ENCODE assay signal across 1 cellular context in the genomic region with DNA sequence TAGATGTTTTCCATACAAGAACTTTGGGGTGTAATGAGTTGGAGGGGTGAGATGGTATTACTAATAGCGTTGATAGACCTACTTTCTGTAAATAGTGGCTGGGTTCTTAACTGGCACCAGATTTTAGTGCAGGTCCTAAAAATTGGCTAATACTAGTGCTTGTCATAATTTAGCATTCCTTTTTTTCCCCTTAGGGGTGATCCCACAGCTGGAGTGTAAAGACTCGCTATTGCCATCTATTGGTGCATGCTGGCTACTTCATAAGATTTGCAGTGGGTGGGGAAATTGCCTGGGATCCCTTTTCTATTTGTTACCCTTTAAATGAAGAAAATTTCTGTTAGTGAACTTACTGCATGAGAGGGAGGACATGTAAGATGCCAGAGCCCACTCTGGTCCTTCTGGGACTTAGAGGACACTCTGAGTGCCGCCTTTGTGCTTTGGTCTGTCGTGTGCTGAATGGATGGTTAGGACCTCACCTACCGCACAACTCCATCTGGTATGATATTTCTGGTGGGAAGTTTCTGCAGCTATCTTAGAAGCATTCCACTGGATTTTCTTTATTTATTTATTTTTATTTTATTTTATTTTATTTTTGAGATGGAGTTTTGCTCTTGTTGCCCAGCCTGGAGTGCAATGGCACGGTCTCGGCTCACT.
TF ChIP-seq lines count a peak whose summit lies in the region.

No MANE protein-coding gene starts in this region.

TF ChIP-seq in GM12878, 131 proteins besides CTCF, POLR2A, EP300 and RAD21 (continued from another document):
- TF ChIP-seq, protein P1, sequence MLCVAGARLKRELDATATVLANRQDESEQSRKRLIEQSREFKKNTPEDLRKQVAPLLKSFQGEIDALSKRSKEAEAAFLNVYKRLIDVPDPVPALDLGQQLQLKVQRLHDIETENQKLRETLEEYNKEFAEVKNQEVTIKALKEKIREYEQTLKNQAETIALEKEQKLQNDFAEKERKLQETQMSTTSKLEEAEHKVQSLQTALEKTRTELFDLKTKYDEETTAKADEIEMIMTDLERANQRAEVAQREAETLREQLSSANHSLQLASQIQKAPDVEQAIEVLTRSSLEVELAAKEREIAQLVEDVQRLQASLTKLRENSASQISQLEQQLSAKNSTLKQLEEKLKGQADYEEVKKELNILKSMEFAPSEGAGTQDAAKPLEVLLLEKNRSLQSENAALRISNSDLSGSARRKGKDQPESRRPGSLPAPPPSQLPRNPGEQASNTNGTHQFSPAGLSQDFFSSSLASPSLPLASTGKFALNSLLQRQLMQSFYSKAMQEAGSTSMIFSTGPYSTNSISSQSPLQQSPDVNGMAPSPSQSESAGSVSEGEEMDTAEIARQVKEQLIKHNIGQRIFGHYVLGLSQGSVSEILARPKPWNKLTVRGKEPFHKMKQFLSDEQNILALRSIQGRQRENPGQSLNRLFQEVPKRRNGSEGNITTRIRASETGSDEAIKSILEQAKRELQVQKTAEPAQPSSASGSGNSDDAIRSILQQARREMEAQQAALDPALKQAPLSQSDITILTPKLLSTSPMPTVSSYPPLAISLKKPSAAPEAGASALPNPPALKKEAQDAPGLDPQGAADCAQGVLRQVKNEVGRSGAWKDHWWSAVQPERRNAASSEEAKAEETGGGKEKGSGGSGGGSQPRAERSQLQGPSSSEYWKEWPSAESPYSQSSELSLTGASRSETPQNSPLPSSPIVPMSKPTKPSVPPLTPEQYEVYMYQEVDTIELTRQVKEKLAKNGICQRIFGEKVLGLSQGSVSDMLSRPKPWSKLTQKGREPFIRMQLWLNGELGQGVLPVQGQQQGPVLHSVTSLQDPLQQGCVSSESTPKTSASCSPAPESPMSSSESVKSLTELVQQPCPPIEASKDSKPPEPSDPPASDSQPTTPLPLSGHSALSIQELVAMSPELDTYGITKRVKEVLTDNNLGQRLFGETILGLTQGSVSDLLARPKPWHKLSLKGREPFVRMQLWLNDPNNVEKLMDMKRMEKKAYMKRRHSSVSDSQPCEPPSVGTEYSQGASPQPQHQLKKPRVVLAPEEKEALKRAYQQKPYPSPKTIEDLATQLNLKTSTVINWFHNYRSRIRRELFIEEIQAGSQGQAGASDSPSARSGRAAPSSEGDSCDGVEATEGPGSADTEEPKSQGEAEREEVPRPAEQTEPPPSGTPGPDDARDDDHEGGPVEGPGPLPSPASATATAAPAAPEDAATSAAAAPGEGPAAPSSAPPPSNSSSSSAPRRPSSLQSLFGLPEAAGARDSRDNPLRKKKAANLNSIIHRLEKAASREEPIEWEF (IDR thresholded peaks at IDR 0.05; ENCODE audit: insufficient replicate concordance, low read depth, low read length), result no peak
TF ChIP-seq in GM12878: peak in this region for 11.
